ENCODE assay signal across 9 cellular contexts in genomic region chr12:6635375-6635855, GRCh38. TPM values are rescaled to one million over a fixed set of nuclear protein-coding genes. Genes with fewer than 3 reads are reported as not detected.
A peak's percentile ranks its signal among the peaks of the same experiment; 100 is the strongest.
DNase-seq lines count a peak whose midpoint lies in the region; ATAC-seq, FAIRE-seq and TF ChIP-seq lines count a peak whose summit lies in the region.
"Had no signal": no experiment of that assay in that cellular context is flagged by ENCODE, and none has a peak within 500 bp of the region (broad histone marks: within the 10 kb centered on the region; RNA-seq: fewer than 3 reads in every experiment).

No MANE protein-coding gene starts in this region.

- H3K27ac ChIP-seq in small intestine (ENCODE audit: low read depth in 1 of 2, low read length in 1 of 2) (peak overlapping the region; percentile 53 to 84), ovary (no peak overlapping the region)

- no peaks in the 10 kb centered on the region for H3K27me3 Mint-ChIP-seq in activated naive CD8-positive, alpha-beta T cell
- peaks cover 65% of the 10 kb centered on the region for H3K27me3 Mint-ChIP-seq in progenitor cell of endocrine pancreas

- TF ChIP-seq POLR2A in ovary (IDR thresholded peaks at IDR 0.05) = no peak

- H3K4me3 ChIP-seq in small intestine (ENCODE audit: low read depth in 1 of 2, low read length in 2 of 2) (peak overlapping the region; percentile 18 to 51), ovary (no peak overlapping the region)

- no peaks in the 10 kb centered on the region for H3K9me3 Mint-ChIP-seq in activated naive CD8-positive, alpha-beta T cell (ENCODE audit: low read depth)
- no peaks in the 10 kb centered on the region for H3K9me3 Mint-ChIP-seq in progenitor cell of endocrine pancreas (ENCODE audit: low read depth)

- no peak for TF ChIP-seq EP300 in ovary (IDR thresholded peaks at IDR 0.05)

- no peaks in the 10 kb centered on the region for H3K36me3 Mint-ChIP-seq in activated naive CD8-positive, alpha-beta T cell
- no peaks in the 10 kb centered on the region for H3K36me3 Mint-ChIP-seq in progenitor cell of endocrine pancreas (ENCODE audit: insufficient read depth)

- WGBS in small intestine, 3 donors = 5 to 36% (median 28%) methylated on average over 5 of the region's 5 CpGs
- 67 to 79% (median 73%) methylated on average over 5 of the region's 5 CpGs for WGBS in ovary, 3 donors

- ATAC-seq in GM19395 (IDR thresholded peaks at IDR 0.05; ENCODE audit: unreplicated experiment) = peak; percentile 40
- ATAC-seq in HG03521 (IDR thresholded peaks at IDR 0.05; ENCODE audit: unreplicated experiment) = no peak

- H3K27me3 ChIP-seq in small intestine (ENCODE audit: control insufficient read depth in 2 of 2, insufficient read depth in 2 of 2, low read length in 2 of 2) = no peaks in the 10 kb centered on the region
- H3K27me3 ChIP-seq in ovary = no peaks in the 10 kb centered on the region

- FAIRE-seq in small intestine (lab: Jason Lieb, UNC) = no peak

- H3K27ac Mint-ChIP-seq in activated naive CD8-positive, alpha-beta T cell = peak overlapping the region; percentile 97
- H3K27ac Mint-ChIP-seq in progenitor cell of endocrine pancreas = no peak overlapping the region

- H3K4me1 ChIP-seq in small intestine (ENCODE audit: control insufficient read depth in 2 of 2, insufficient read depth in 1 of 2, low read depth in 1 of 2, low read length in 1 of 2) = peaks cover 4% of the 10 kb centered on the region in 2 donors
- H3K4me1 ChIP-seq in ovary (ENCODE audit: insufficient read depth) = no peaks in the 10 kb centered on the region

- peak overlapping the region; percentile 81 for H3K4me3 Mint-ChIP-seq in activated naive CD8-positive, alpha-beta T cell
- H3K4me3 Mint-ChIP-seq in progenitor cell of endocrine pancreas (ENCODE audit: low read depth) = no peak overlapping the region

- peaks cover 62% of the 10 kb centered on the region for H3K4me1 Mint-ChIP-seq in activated naive CD8-positive, alpha-beta T cell (ENCODE audit: low read depth)
- H3K4me1 Mint-ChIP-seq in progenitor cell of endocrine pancreas (ENCODE audit: low read depth) = peaks cover 5% of the 10 kb centered on the region

- H3K36me3 ChIP-seq in small intestine (ENCODE audit: control insufficient read depth in 2 of 2, insufficient read depth in 2 of 2, low read length in 2 of 2) (no peaks in the 10 kb centered on the region), ovary (no peaks in the 10 kb centered on the region)

- DNase-seq in NCI-H146 treated with DMSO at 0.1 percent for 48 hours (lab: John Stamatoyannopoulos, UW; ENCODE audit: unreplicated experiment) = peak; percentile 32
- DNase-seq in small intestine = peak; percentile 47
- no peak for DNase-seq in NCI-H1436 treated with DMSO at 0.1 percent for 48 hours (lab: John Stamatoyannopoulos, UW)
- no peak for DNase-seq in progenitor cell of endocrine pancreas (ENCODE audit: low spot score, unreplicated experiment)
- DNase-seq in ovary = no peak

- H3K9me3 ChIP-seq in small intestine (ENCODE audit: control insufficient read depth, low read depth) = no peaks in the 10 kb centered on the region
- no peaks in the 10 kb centered on the region for H3K9me3 ChIP-seq in ovary

- TF ChIP-seq CTCF in progenitor cell of endocrine pancreas (IDR thresholded peaks at IDR 0.05; ENCODE audit: unreplicated experiment) (no peak), ovary (IDR thresholded peaks at IDR 0.05) (no peak)

- intact Hi-C loops in ovary (cut with DNase I) = no loop called here

RNA-seq across cellular contexts. Expression of gene LPAR5, which starts 0.3 kb away (rescaled TPM):
- polyA plus RNA-seq in small intestine = 1 to 10 TPM; 6.2 to 8.8 (median 7.8) TPM
- total RNA-seq in progenitor cell of endocrine pancreas = 0.27 TPM in 1 of 2 replicates, not detected in the other
- 1 to 10 TPM in 6 of 7 donors, under 1 TPM in 1; 0.83 to 2.2 (median 1.3) TPM for total RNA-seq in ovary
- polyA plus RNA-seq in ovary = 1 to 10 TPM in 1 of 2 donors, under 1 TPM in 1; 0.57 to 2.6 TPM
- total RNA-seq: glomerular endothelial cell had no signal

RNA-seq across cellular contexts. Expression of gene ACRBP, which starts 11.8 kb away (rescaled TPM):
- polyA plus RNA-seq in small intestine (1 to 10 TPM; 2.6 to 5.9 (median 4.5) TPM), ovary (1 to 10 TPM in 1 of 2 donors, under 1 TPM in 1; 0.54 to 2.9 TPM)
- total RNA-seq in progenitor cell of endocrine pancreas (5.0 and 5.6 TPM in 2 replicates), ovary (1 to 10 TPM in 3 of 7 donors, under 1 TPM in 4; 0.30 to 2.5 (median 0.92) TPM)

RNA-seq across cellular contexts. Expression of gene ING4, which starts 27.5 kb away (rescaled TPM):
- polyA plus RNA-seq in small intestine = 10 to 100 TPM; 29.3 to 30.9 (median 30.0) TPM
- 105 and 110 TPM in 2 replicates for total RNA-seq in progenitor cell of endocrine pancreas
- 10 to 100 TPM; 26.1 to 39.9 (median 35.0) TPM for total RNA-seq in ovary
- 10 to 100 TPM; 64.9 to 90.0 TPM for polyA plus RNA-seq in ovary

RNA-seq across cellular contexts. Expression of gene CHD4, which starts 28.2 kb away (rescaled TPM):
- 100 to 1,000 TPM in 1 of 3 donors, 10 to 100 TPM in 2; 88.2 to 123 (median 94.8) TPM for polyA plus RNA-seq in small intestine
- total RNA-seq in progenitor cell of endocrine pancreas = 370 and 406 TPM in 2 replicates
- total RNA-seq in ovary = 100 to 1,000 TPM; 137 to 297 (median 227) TPM
- polyA plus RNA-seq in ovary = 100 to 1,000 TPM; 118 to 177 TPM

RNA-seq across cellular contexts. Expression of gene ZNF384, which starts 53.8 kb away (rescaled TPM):
- polyA plus RNA-seq in small intestine (10 to 100 TPM; 26.2 to 38.2 (median 31.0) TPM), ovary (10 to 100 TPM; 44.4 to 59.0 TPM)
- total RNA-seq in progenitor cell of endocrine pancreas (159 and 164 TPM in 2 replicates), ovary (10 to 100 TPM; 22.1 to 64.9 (median 58.2) TPM)

Comparison
In these comparisons a context has a peak if more than half of its experiments do, and no peak if none do; other contexts are left out.
1. DNase-seq: peak in NCI-H146 treated with DMSO at 0.1 percent for 48 hours (single experiment) and small intestine (single experiment); none in NCI-H1436 treated with DMSO at 0.1 percent for 48 hours (single experiment), progenitor cell of endocrine pancreas (single experiment) and ovary (0 of 5).
2. H3K27ac ChIP-seq: peak in small intestine (2 of 2); none in ovary (0 of 2).